Comparison of ENCODE assay signal across 22 cellular contexts in genomic region chr11:62142921-62143320, GRCh38. TPM values are rescaled to one million over a fixed set of nuclear protein-coding genes. Genes with fewer than 3 reads are reported as not detected.
DNase-seq lines count a peak whose midpoint lies in the region; ATAC-seq and TF ChIP-seq lines count a peak whose summit lies in the region.
"Had no signal": no experiment of that assay in that cellular context is flagged by ENCODE, and none has a peak within 500 bp of the region (broad histone marks: within the 10 kb centered on the region; RNA-seq: fewer than 3 reads in every experiment).

No MANE protein-coding gene starts in this region.

- ATAC-seq in GM19395 (IDR thresholded peaks at IDR 0.05; ENCODE audit: unreplicated experiment) (no peak), WTC11 (no peak)
- ATAC-seq: GM23338; stimulated activated memory B cell treated with anti-CD40 and anti-IgM and Interleukin-4, amounts not matched to agents 10 μg/mL and 1 μg/mL and 100 μg/mL, for 72 hours had no signal

- H3K4me2 ChIP-seq in neural progenitor cell: no peak overlapping the region
- H3K4me2 ChIP-seq: GM23338 had no signal

- DNase-seq in cardiac septum (ENCODE audit: low spot score) (peak; percentile 43), right atrium auricular region (ENCODE audit: low spot score) (no peak), globus pallidus (ENCODE audit: low spot score) (peak; percentile 57), neural progenitor cell (ENCODE audit: low spot score) (no peak), CD14-positive monocyte (ENCODE audit: low spot score) (no peak), WTC11 (ENCODE audit: low spot score) (no peak), T-helper 9 cell (no peak)
- DNase-seq: activated CD4-positive, alpha-beta T cell treated with anti-CD3 and anti-CD28 coated beads, Interleukin-2, amount 10 ng/mL, durations not matched to agents 24 days and 14 days; activated naive CD4-positive, alpha-beta T cell; CD8-positive, alpha-beta memory T cell; NCI-H1694; NCI-H226; stimulated activated CD4-positive, alpha-beta T cell treated with anti-CD3 and anti-CD28 coated beads, Interleukin-15, amount 100 ng/mL, for 24 hours; transverse colon had no signal

- POLR2A ChIA-PET in WTC11 (lab: Charles Lee): no interaction called here

- no peak overlapping the region for H3K4me3 ChIP-seq in right atrium auricular region
- no peak overlapping the region for H3K4me3 ChIP-seq in neural progenitor cell
- H3K4me3 ChIP-seq: GM23338, transverse colon had no signal

- H3K4me3 Mint-ChIP-seq in neural progenitor cell (peak overlapping the region; percentile 3), CD14-positive monocyte (no peak overlapping the region), WTC11 (no peak overlapping the region)
- H3K4me3 Mint-ChIP-seq: activated CD4-positive, alpha-beta T cell treated with anti-CD3 and anti-CD28 coated beads, Interleukin-2, amount 10 ng/mL, durations not matched to agents 24 days and 14 days; GM23338; memory B cell; neural crest cell; stimulated activated memory B cell treated with anti-CD40 and anti-IgM and Interleukin-4, amounts not matched to agents 10 μg/mL and 1 μg/mL and 100 μg/mL, for 72 hours had no signal

- H3K36me3 ChIP-seq in right atrium auricular region (peaks cover 31% of the 10 kb centered on the region), neural progenitor cell (no peaks in the 10 kb centered on the region)

- H2AFZ ChIP-seq in neural progenitor cell (replicated peaks): no peak overlapping the region
- H2AFZ ChIP-seq: GM23338 had no signal

- H3K79me2 ChIP-seq in neural progenitor cell (ENCODE audit: low read depth): peaks cover 5% of the 10 kb centered on the region

- peaks cover 28% of the 10 kb centered on the region for H3K36me3 Mint-ChIP-seq in neural progenitor cell
- H3K36me3 Mint-ChIP-seq in CD14-positive monocyte: peaks cover 83 to 100% of the 10 kb centered on the region in 2 donors
- H3K36me3 Mint-ChIP-seq in WTC11: peaks cover 59% of the 10 kb centered on the region

- H3K27ac Mint-ChIP-seq in neural progenitor cell: peak overlapping the region; percentile 46
- H3K27ac Mint-ChIP-seq in CD14-positive monocyte: peak overlapping the region in 3 of 7 donors; percentile 2 to 74 (median 6)
- H3K27ac Mint-ChIP-seq in WTC11: no peak overlapping the region
- H3K27ac Mint-ChIP-seq: activated CD4-positive, alpha-beta T cell treated with anti-CD3 and anti-CD28 coated beads, Interleukin-2, amount 10 ng/mL, durations not matched to agents 24 days and 14 days; GM23338; memory B cell; stimulated activated memory B cell treated with anti-CD40 and anti-IgM and Interleukin-4, amounts not matched to agents 10 μg/mL and 1 μg/mL and 100 μg/mL, for 72 hours had no signal

- no peaks in the 10 kb centered on the region for H3K27me3 ChIP-seq in right atrium auricular region
- H3K27me3 ChIP-seq in neural progenitor cell: no peaks in the 10 kb centered on the region
- H3K27me3 ChIP-seq: transverse colon had no signal

- H3K27ac ChIP-seq in right atrium auricular region (peak overlapping the region in 1 of 2 donors; percentile 33), neural progenitor cell (no peak overlapping the region)
- H3K27ac ChIP-seq: transverse colon had no signal

- H4K20me1 ChIP-seq in neural progenitor cell (ENCODE audit: low read depth): peaks cover 20% of the 10 kb centered on the region

- H3K4me1 Mint-ChIP-seq in neural progenitor cell: no peaks in the 10 kb centered on the region
- H3K4me1 Mint-ChIP-seq in CD14-positive monocyte: no peaks in the 10 kb centered on the region
- no peaks in the 10 kb centered on the region for H3K4me1 Mint-ChIP-seq in WTC11
- H3K4me1 Mint-ChIP-seq: activated CD4-positive, alpha-beta T cell treated with anti-CD3 and anti-CD28 coated beads, Interleukin-2, amount 10 ng/mL, durations not matched to agents 24 days and 14 days; CD8-positive, alpha-beta memory T cell; GM23338; memory B cell; neural crest cell; stimulated activated memory B cell treated with anti-CD40 and anti-IgM and Interleukin-4, amounts not matched to agents 10 μg/mL and 1 μg/mL and 100 μg/mL, for 72 hours had no signal

- peaks cover 0 to 15% of the 10 kb centered on the region in 2 donors for H3K4me1 ChIP-seq in right atrium auricular region
- no peaks in the 10 kb centered on the region for H3K4me1 ChIP-seq in neural progenitor cell
- H3K4me1 ChIP-seq: transverse colon had no signal

- H3K9me3 Mint-ChIP-seq in neural progenitor cell: no peaks in the 10 kb centered on the region
- no peaks in the 10 kb centered on the region for H3K9me3 Mint-ChIP-seq in CD14-positive monocyte
- no peaks in the 10 kb centered on the region for H3K9me3 Mint-ChIP-seq in WTC11
- H3K9me3 Mint-ChIP-seq: activated CD4-positive, alpha-beta T cell treated with anti-CD3 and anti-CD28 coated beads, Interleukin-2, amount 10 ng/mL, durations not matched to agents 24 days and 14 days; CD8-positive, alpha-beta memory T cell; GM23338; memory B cell; neural crest cell; stimulated activated memory B cell treated with anti-CD40 and anti-IgM and Interleukin-4, amounts not matched to agents 10 μg/mL and 1 μg/mL and 100 μg/mL, for 72 hours had no signal

- H3F3A ChIP-seq in neural progenitor cell (ENCODE audit: low read depth): no peaks in the 10 kb centered on the region

- H3K27me3 Mint-ChIP-seq in neural progenitor cell (ENCODE audit: insufficient read depth, low read depth): peaks cover 2% of the 10 kb centered on the region
- H3K27me3 Mint-ChIP-seq in CD14-positive monocyte (ENCODE audit: low read depth in 3 of 3): no peaks in the 10 kb centered on the region
- H3K27me3 Mint-ChIP-seq in WTC11 (ENCODE audit: low read depth): no peaks in the 10 kb centered on the region
- H3K27me3 Mint-ChIP-seq: activated CD4-positive, alpha-beta T cell treated with anti-CD3 and anti-CD28 coated beads, Interleukin-2, amount 10 ng/mL, durations not matched to agents 24 days and 14 days; CD8-positive, alpha-beta memory T cell; memory B cell; stimulated activated memory B cell treated with anti-CD40 and anti-IgM and Interleukin-4, amounts not matched to agents 10 μg/mL and 1 μg/mL and 100 μg/mL, for 72 hours had no signal

- CTCF ChIA-PET in WTC11 (lab: Charles Lee): interaction anchor here (1.6 kb wide), 1 partner anchor 12 kb away, joined by 5 read pairs; no protein-coding TSS in a partner anchor

- intact Hi-C loops in cardiac septum (cut with DNase I) (no loop called here), CD14-positive monocyte (cut with micrococcal nuclease) (no loop called here)

- no peak overlapping the region for H3K9ac ChIP-seq in neural progenitor cell

- H3K9me3 ChIP-seq in right atrium auricular region (no peaks in the 10 kb centered on the region), neural progenitor cell (ENCODE audit: low read depth) (no peaks in the 10 kb centered on the region)
- H3K9me3 ChIP-seq: transverse colon had no signal

- no peak for TF ChIP-seq CTCF in right atrium auricular region (IDR thresholded peaks at IDR 0.05)
- TF ChIP-seq CTCF in neural progenitor cell (IDR thresholded peaks at IDR 0.05): no peak
- no peak for TF ChIP-seq CTCF in CD14-positive monocyte (IDR thresholded peaks at IDR 0.05)
- TF ChIP-seq CTCF in WTC11 (IDR thresholded peaks at IDR 0.05): no peak

TF ChIP-seq in WTC11, 78 proteins besides CTCF, POLR2A, EP300 and RAD21 (continues in another document):
- TF ChIP-seq MAX (CRISPR knock-in tag; IDR thresholded peaks at IDR 0.05) (no peak), NFE2L1 (CRISPR knock-in tag; IDR thresholded peaks at IDR 0.05) (no peak)
- TF ChIP-seq, protein P1, sequence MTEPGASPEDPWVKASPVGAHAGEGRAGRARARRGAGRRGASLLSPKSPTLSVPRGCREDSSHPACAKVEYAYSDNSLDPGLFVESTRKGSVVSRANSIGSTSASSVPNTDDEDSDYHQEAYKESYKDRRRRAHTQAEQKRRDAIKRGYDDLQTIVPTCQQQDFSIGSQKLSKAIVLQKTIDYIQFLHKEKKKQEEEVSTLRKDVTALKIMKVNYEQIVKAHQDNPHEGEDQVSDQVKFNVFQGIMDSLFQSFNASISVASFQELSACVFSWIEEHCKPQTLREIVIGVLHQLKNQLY (CRISPR knock-in tag; IDR thresholded peaks at IDR 0.05): no peak
- TF ChIP-seq, protein P2, sequence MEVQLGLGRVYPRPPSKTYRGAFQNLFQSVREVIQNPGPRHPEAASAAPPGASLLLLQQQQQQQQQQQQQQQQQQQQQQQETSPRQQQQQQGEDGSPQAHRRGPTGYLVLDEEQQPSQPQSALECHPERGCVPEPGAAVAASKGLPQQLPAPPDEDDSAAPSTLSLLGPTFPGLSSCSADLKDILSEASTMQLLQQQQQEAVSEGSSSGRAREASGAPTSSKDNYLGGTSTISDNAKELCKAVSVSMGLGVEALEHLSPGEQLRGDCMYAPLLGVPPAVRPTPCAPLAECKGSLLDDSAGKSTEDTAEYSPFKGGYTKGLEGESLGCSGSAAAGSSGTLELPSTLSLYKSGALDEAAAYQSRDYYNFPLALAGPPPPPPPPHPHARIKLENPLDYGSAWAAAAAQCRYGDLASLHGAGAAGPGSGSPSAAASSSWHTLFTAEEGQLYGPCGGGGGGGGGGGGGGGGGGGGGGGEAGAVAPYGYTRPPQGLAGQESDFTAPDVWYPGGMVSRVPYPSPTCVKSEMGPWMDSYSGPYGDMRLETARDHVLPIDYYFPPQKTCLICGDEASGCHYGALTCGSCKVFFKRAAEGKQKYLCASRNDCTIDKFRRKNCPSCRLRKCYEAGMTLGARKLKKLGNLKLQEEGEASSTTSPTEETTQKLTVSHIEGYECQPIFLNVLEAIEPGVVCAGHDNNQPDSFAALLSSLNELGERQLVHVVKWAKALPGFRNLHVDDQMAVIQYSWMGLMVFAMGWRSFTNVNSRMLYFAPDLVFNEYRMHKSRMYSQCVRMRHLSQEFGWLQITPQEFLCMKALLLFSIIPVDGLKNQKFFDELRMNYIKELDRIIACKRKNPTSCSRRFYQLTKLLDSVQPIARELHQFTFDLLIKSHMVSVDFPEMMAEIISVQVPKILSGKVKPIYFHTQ (CRISPR knock-in tag; IDR thresholded peaks at IDR 0.05): no peak

RNA-seq across cellular contexts. Expression of gene INCENP, which starts 19.1 kb away (rescaled TPM):
- 13.5 TPM for total RNA-seq in cardiac septum
- 1 to 10 TPM; 8.1 to 8.5 TPM for total RNA-seq in right atrium auricular region
- total RNA-seq in neural progenitor cell (ENCODE audit: low replicate concordance): 73.9 and 135 TPM in 2 replicates
- polyA plus RNA-seq in CD14-positive monocyte: 1 to 10 TPM in 1 of 2 donors, under 1 TPM in 1; 0.75 to 1.0 TPM
- total RNA-seq in WTC11 (2021): 125 to 158 TPM (median 126 TPM) in 3 replicates

RNA-seq across cellular contexts. Expression of gene SCGB1D1, which starts 47.1 kb away (rescaled TPM):
- total RNA-seq in cardiac septum: not detected
- not detected for total RNA-seq in right atrium auricular region
- total RNA-seq in neural progenitor cell (ENCODE audit: low replicate concordance): not detected in 2 replicates
- not detected for polyA plus RNA-seq in CD14-positive monocyte
- not detected in 3 replicates for total RNA-seq in WTC11 (2021)
- total RNA-seq: activated CD4-positive, alpha-beta T cell treated with anti-CD3 and anti-CD28 coated beads, Interleukin-2, amount 10 ng/mL, durations not matched to agents 24 days and 14 days; CD8-positive, alpha-beta memory T cell; dermis microvascular lymphatic vessel endothelial cell; esophagus mucosa; GM23338; MCF 10A; neural crest cell; transverse colon had no signal
- polyA plus RNA-seq: CD8-positive, alpha-beta memory T cell; GM23338 had no signal

Comparison
In these comparisons a context has a peak if more than half of its experiments do, and no peak if none do; other contexts are left out.
1. DNase-seq: peak in cardiac septum (single experiment) and globus pallidus (single experiment); none in right atrium auricular region (single experiment), neural progenitor cell (single experiment), CD14-positive monocyte (single experiment), WTC11 (single experiment) and T-helper 9 cell (single experiment).